Comparison of ENCODE assay signal across 7 cellular contexts in genomic region chr20:25000268-25000801, GRCh38. TPM values are rescaled to one million over a fixed set of nuclear protein-coding genes. Genes with fewer than 3 reads are reported as not detected.
DNase-seq lines count a peak whose midpoint lies in the region; ATAC-seq and TF ChIP-seq lines count a peak whose summit lies in the region.

No MANE protein-coding gene starts in this region.

- H3K4me3 Mint-ChIP-seq in HFFc6 = peak overlapping the region; percentile 6; the same call in 1 of the 2 replicates

- no peaks in the 10 kb centered on the region for H3K9me3 Mint-ChIP-seq in HFFc6

- H3K27ac ChIP-seq in heart right ventricle (peak overlapping the region in 7 of 10 donors; percentile 26 to 87 (median 81)), temporal lobe (ENCODE audit: low read depth, low read length) (peak overlapping the region; percentile 17)

- H3K27ac Mint-ChIP-seq in HFFc6 = peak overlapping the region; percentile 81

- H3K4me1 Mint-ChIP-seq in HFFc6 (ENCODE audit: low read depth) = peaks cover 26% of the 10 kb centered on the region

- H3K27me3 ChIP-seq in heart right ventricle = no peaks in the 10 kb centered on the region

- H3K9me3 ChIP-seq in heart right ventricle = peaks cover 0 to 4% (median 0%) of the 10 kb centered on the region in 11 donors

- no peak overlapping the region for H3K4me3 ChIP-seq in heart right ventricle

- TF ChIP-seq CTCF in HFFc6 (IDR thresholded peaks at IDR 0.05) = peak; percentile 72
- no peak for TF ChIP-seq CTCF in heart right ventricle (IDR thresholded peaks at IDR 0.05)

- ATAC-seq in heart right ventricle (peak; percentile 31 to 74 (median 59)), HG03469 (IDR thresholded peaks at IDR 0.05; ENCODE audit: unreplicated experiment) (no peak), HG03175 (IDR thresholded peaks at IDR 0.05; ENCODE audit: unreplicated experiment) (no peak)

- H3K4me1 ChIP-seq in heart right ventricle = peaks cover 7 to 64% (median 37%) of the 10 kb centered on the region in 9 donors

- DNase-seq in HFFc6 (peak; percentile 86), SW 1271 (lab: John Stamatoyannopoulos, UW) (peak; percentile 54 to 64), heart right ventricle (peak; percentile 54 to 63), NCI-H82 treated with DMSO at 0.1 percent for 48 hours (lab: John Stamatoyannopoulos, UW; ENCODE audit: unreplicated experiment) (no peak)

- intact Hi-C loops in heart right ventricle (cut with DNase I) = no loop called here

- H3K36me3 Mint-ChIP-seq in HFFc6 (ENCODE audit: low read depth) = no peaks in the 10 kb centered on the region

- 29 to 37% methylated on average over 4 of the region's 4 CpGs for WGBS in heart right ventricle, 2 donors

- peaks cover 0 to 31% (median 4%) of the 10 kb centered on the region in 9 donors for H3K36me3 ChIP-seq in heart right ventricle

- peaks cover 20% of the 10 kb centered on the region for H3K27me3 Mint-ChIP-seq in HFFc6 (ENCODE audit: insufficient read depth)

RNA-seq across cellular contexts. Expression of gene APMAP, which starts 7.8 kb away (rescaled TPM):
- 100 to 1,000 TPM; 119 to 137 (median 129) TPM for total RNA-seq in HFFc6 (2021; fragmentation: NEBNext Ultra II Directional; extraction: Animal tissue kit (Norgen Biotek cat#: 25700))
- total RNA-seq in heart right ventricle = 10 to 100 TPM; 22.5 to 44.6 (median 33.1) TPM
- 10 to 100 TPM; 15.3 to 48.5 TPM for polyA plus RNA-seq in heart right ventricle
- 55.3 TPM for total RNA-seq in temporal lobe

RNA-seq across cellular contexts. Expression of gene CST7, which starts 51.3 kb away (rescaled TPM):
- not detected for total RNA-seq in HFFc6 (2021; fragmentation: NEBNext Ultra II Directional; extraction: Animal tissue kit (Norgen Biotek cat#: 25700))
- 1 to 10 TPM in 4 of 10 donors, under 1 TPM in 4, not detected in 2; 0.28 to 10.0 (median 1.0) TPM for total RNA-seq in heart right ventricle
- polyA plus RNA-seq in heart right ventricle = 1 to 10 TPM; 1.2 to 1.5 TPM
- total RNA-seq in temporal lobe = 0.25 TPM

RNA-seq across cellular contexts. Expression of gene ACSS1, which starts 57.6 kb away (rescaled TPM):
- total RNA-seq in HFFc6 (2021; fragmentation: NEBNext Ultra II Directional; extraction: Animal tissue kit (Norgen Biotek cat#: 25700)) = 1 to 10 TPM in 5 of 6 experiments, under 1 TPM in 1; 0.80 to 1.4 (median 1.2) TPM
- total RNA-seq in heart right ventricle (100 to 1,000 TPM in 3 of 10 donors, 10 to 100 TPM in 7; 72.5 to 114 (median 87.4) TPM), temporal lobe (3.9 TPM)
- 10 to 100 TPM; 29.7 to 62.2 TPM for polyA plus RNA-seq in heart right ventricle

Comparison
In these comparisons a context has a peak if more than half of its experiments do, and no peak if none do; other contexts are left out.
1. ATAC-seq: peak in heart right ventricle (8 of 8); none in HG03469 (single experiment) and HG03175 (single experiment).
2. RNA of gene ACSS1, which starts 57.6 kb away (total RNA-seq): 72.5 to 114 TPM in heart right ventricle; 3.9 TPM in temporal lobe (single experiment) and 0.80 to 1.4 TPM in HFFc6; every median in the first group is over 10 times any median in the second.